In the genomic region with DNA sequence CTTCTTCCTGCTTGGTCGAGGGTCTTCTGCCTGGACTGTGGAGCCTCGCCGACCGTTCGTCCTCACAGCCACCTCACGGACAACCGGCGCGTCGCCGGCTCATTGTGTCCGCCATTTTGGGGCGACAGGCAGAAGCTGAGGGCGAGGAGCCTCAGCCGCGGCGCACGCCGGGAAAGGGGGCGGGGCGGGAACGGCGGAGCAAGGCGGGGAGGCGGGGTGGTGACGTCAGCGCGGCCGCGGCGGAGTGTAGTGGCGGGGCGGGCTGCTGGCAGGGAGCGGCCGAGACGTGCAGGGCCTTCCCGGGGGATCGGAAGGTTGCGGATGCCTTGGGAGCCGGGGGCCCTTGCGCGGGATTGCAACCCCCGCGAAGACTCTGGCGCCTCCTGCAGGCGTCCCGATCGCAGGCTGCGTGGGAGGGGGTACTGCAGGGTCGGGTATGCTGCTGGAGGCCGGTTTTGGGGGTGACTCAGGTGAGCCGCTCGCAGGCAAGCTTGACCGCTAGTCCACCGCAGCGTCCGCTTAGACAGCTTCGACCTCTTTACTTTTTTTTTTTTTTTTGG, we compare ENCODE assay signal across 8 cellular contexts. TPM values are rescaled to one million over a fixed set of nuclear protein-coding genes. Genes with fewer than 3 reads are reported as not detected.
DNase-seq lines count a peak whose midpoint lies in the region; ATAC-seq lines count a peak whose summit lies in the region.

A gene with protein sequence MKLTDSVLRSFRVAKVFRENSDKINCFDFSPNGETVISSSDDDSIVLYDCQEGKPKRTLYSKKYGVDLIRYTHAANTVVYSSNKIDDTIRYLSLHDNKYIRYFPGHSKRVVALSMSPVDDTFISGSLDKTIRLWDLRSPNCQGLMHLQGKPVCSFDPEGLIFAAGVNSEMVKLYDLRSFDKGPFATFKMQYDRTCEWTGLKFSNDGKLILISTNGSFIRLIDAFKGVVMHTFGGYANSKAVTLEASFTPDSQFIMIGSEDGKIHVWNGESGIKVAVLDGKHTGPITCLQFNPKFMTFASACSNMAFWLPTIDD (minus strand): TSS at position 140 of the 560 bp plus-strand sequence. CDS start 288 bp downstream, outside the sequence.

- peak; percentile 97 for DNase-seq in Ammon's horn (ENCODE audit: low spot score)
- peak; percentile 85 for DNase-seq in NCI-H460 (ENCODE audit: extremely low read depth, low read depth)
- DNase-seq in activated CD4-positive, alpha-beta T cell treated with anti-CD3 and anti-CD28 coated beads for 1 hour, result peak; percentile 94
- DNase-seq in cerebellar nuclear complex (lab: John Stamatoyannopoulos, UW), result peak; percentile 50 to 77
- peak; percentile 93 for DNase-seq in kidney glomerular epithelial cell (lab: John Stamatoyannopoulos, UW)
- peak; percentile 93 to 99 for DNase-seq in stimulated activated CD4-positive, alpha-beta T cell treated with anti-CD3 and anti-CD28 coated beads, Interleukin-1b, Interleukin-23, amount 100 ng/mL, for 1 hour (ENCODE audit: low read depth in 2 of 2)

- ATAC-seq in GM19043 (IDR thresholded peaks at IDR 0.05; ENCODE audit: low read depth, unreplicated experiment), result peak; percentile 84
- ATAC-seq in HG03378 (IDR thresholded peaks at IDR 0.05; ENCODE audit: unreplicated experiment), result peak; percentile 58

RNA-seq across cellular contexts. Expression of the gene that starts here (rescaled TPM):
- 33.5 and 37.9 TPM in 2 replicates for total RNA-seq in NCI-H460 (2014; rRNA removed; shearing (Covaris generic))
- 13.0 and 21.0 TPM in 2 replicates for polyA plus RNA-seq in NCI-H460 (2014; cell fraction: nucleus; rRNA removed)

Comparison
In these comparisons a context has a peak if more than half of its experiments do, and no peak if none do; other contexts are left out.
1. Peak in every context shown above with its lines: DNase-seq and ATAC-seq.